19 cellular contexts compared by ENCODE assay signal in the genomic region with DNA sequence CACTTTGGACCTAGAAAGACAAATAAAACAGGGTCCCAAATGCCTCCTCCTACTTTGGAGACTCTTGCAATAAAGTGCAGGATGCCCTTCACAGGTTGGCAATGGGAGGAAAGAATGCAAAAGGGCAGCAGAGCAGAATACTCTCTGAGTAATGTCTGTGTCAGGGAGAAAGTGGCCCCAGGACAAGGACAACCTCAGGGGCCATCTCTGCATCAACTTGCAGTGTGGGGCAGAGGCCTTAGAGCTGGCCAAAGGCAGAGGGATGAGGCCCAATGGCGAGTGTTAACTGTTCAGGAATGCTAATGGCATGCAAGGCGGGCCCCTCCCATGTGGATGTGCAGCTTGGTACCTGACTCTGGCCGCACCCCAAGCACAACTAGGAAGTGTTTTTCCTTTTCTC. TPM values are rescaled to one million over a fixed set of nuclear protein-coding genes. Genes with fewer than 3 reads are reported as not detected.
DNase-seq lines count a peak whose midpoint lies in the region; ATAC-seq, FAIRE-seq and TF ChIP-seq lines count a peak whose summit lies in the region.
"Had no signal": no experiment of that assay in that cellular context is flagged by ENCODE, and none has a peak within 500 bp of the region (broad histone marks: within the 10 kb centered on the region; RNA-seq: fewer than 3 reads in every experiment).

No MANE protein-coding gene starts in this region.

- FAIRE-seq in HTR-8/SVneo (lab: Jason Lieb, UNC): peak; percentile 83
- FAIRE-seq: HepG2 had no signal

- H3K36me3 Mint-ChIP-seq in CD4-positive, alpha-beta memory T cell: no peaks in the 10 kb centered on the region
- H3K36me3 Mint-ChIP-seq: activated CD4-positive, alpha-beta memory T cell treated with anti-CD3 and anti-CD28 coated beads for 36 hours had no signal

- H3K27me3 ChIP-seq in brain microvascular endothelial cell (replicated peaks): no peaks in the 10 kb centered on the region
- no peaks in the 10 kb centered on the region for H3K27me3 ChIP-seq in CD4-positive, alpha-beta memory T cell (ENCODE audit: insufficient read depth, low read length)
- H3K27me3 ChIP-seq: gastrocnemius medialis, Peyer's patch had no signal

- H3K4me1 ChIP-seq in CD4-positive, alpha-beta memory T cell (ENCODE audit: insufficient read depth, low read length): no peaks in the 10 kb centered on the region
- H3K4me1 ChIP-seq: gastrocnemius medialis, Peyer's patch had no signal

- CTCF ChIA-PET in CD4-positive, alpha-beta memory T cell (lab: Charles Lee; ENCODE audit: partially characterized antibody): no interaction called here

- H3K4me3 ChIP-seq in brain microvascular endothelial cell (ENCODE audit: low read depth, low read length): no peak overlapping the region
- H3K4me3 ChIP-seq in CD4-positive, alpha-beta memory T cell (ENCODE audit: low read length in 2 of 2): no peak overlapping the region
- H3K4me3 ChIP-seq: gastrocnemius medialis, Peyer's patch had no signal

- TF ChIP-seq CTCF in brain microvascular endothelial cell (IDR thresholded peaks at IDR 0.05; ENCODE audit: low read depth, low read length, missing control alignments) (no peak), GM10266 (IDR thresholded peaks at IDR 0.05; ENCODE audit: control insufficient read depth, insufficient read depth, low read depth, missing control alignments) (no peak)

- H3K36me3 ChIP-seq in brain microvascular endothelial cell (replicated peaks): no peaks in the 10 kb centered on the region
- H3K36me3 ChIP-seq in CD4-positive, alpha-beta memory T cell (ENCODE audit: insufficient read depth, low read length): no peaks in the 10 kb centered on the region
- H3K36me3 ChIP-seq: gastrocnemius medialis, Peyer's patch had no signal

- ATAC-seq in HG02798 (IDR thresholded peaks at IDR 0.05; ENCODE audit: poor library complexity, unreplicated experiment): no peak
- no peak for ATAC-seq in HG02588 (IDR thresholded peaks at IDR 0.05; ENCODE audit: unreplicated experiment)
- ATAC-seq: activated T-cell treated with anti-CD3 and anti-CD28 coated beads, Interleukin-2, amount 50 U/mL, for 72 hours; gastrocnemius medialis; HepG2 had no signal

- DNase-seq in AG20443 (ENCODE audit: low spot score) (peak; percentile 65), HTR-8/SVneo (ENCODE audit: insufficient read length, low spot score) (peak; percentile 40), brain microvascular endothelial cell (peak; percentile 29), kidney tubule cell (ENCODE audit: low spot score) (peak; percentile 89), GM10266 (ENCODE audit: extremely low spot score) (no peak)
- no peak for DNase-seq in CD4-positive, alpha-beta memory T cell
- DNase-seq: ACHN; activated CD4-positive, alpha-beta memory T cell treated with anti-CD3 and anti-CD28 coated beads for 36 hours; activated T-cell treated with anti-CD3 and anti-CD28 coated beads, Interleukin-2, amount 50 U/mL, for 72 hours; gastrocnemius medialis; NCI-H1048; Peyer's patch had no signal

- no peaks in the 10 kb centered on the region for H3K4me1 Mint-ChIP-seq in CD4-positive, alpha-beta memory T cell
- H3K4me1 Mint-ChIP-seq: neural crest cell had no signal

- POLR2A ChIA-PET in CD4-positive, alpha-beta memory T cell (lab: Charles Lee; ENCODE audit: partially characterized antibody): no interaction called here

- no peak overlapping the region for H3K27ac ChIP-seq in brain microvascular endothelial cell
- no peak overlapping the region for H3K27ac ChIP-seq in CD4-positive, alpha-beta memory T cell (ENCODE audit: low read depth, low read length)
- H3K27ac ChIP-seq: gastrocnemius medialis, Peyer's patch had no signal

- H3K27ac Mint-ChIP-seq in CD4-positive, alpha-beta memory T cell: no peak overlapping the region
- H3K27ac Mint-ChIP-seq: activated CD4-positive, alpha-beta memory T cell treated with anti-CD3 and anti-CD28 coated beads for 36 hours; activated T-cell treated with anti-CD3 and anti-CD28 coated beads, Interleukin-2, amount 50 U/mL, for 72 hours; stimulated activated naive CD8-positive, alpha-beta T cell treated with anti-CD3 and anti-CD28 coated beads, Interleukin-15, Interleukin-2, amounts not matched to agents 100 ng/mL and 50 ng/mL, for 24 hours had no signal

- no peaks in the 10 kb centered on the region for H3K9me3 Mint-ChIP-seq in CD4-positive, alpha-beta memory T cell
- H3K9me3 Mint-ChIP-seq: activated CD4-positive, alpha-beta memory T cell treated with anti-CD3 and anti-CD28 coated beads for 36 hours; activated T-cell treated with anti-CD3 and anti-CD28 coated beads, Interleukin-2, amount 50 U/mL, for 72 hours; stimulated activated naive CD8-positive, alpha-beta T cell treated with anti-CD3 and anti-CD28 coated beads, Interleukin-15, Interleukin-2, amounts not matched to agents 100 ng/mL and 50 ng/mL, for 24 hours had no signal

- H3K9me3 ChIP-seq in CD4-positive, alpha-beta memory T cell (ENCODE audit: control insufficient read depth in 1 of 2, low read length in 2 of 2): no peaks in the 10 kb centered on the region
- H3K9me3 ChIP-seq: gastrocnemius medialis, Peyer's patch had no signal

- in situ Hi-C loops in brain microvascular endothelial cell (cut with HindIII; ENCODE audit: low pct_ligation_motif_present, low sequenced_read_pairs): no loop called here

- no peak overlapping the region for H3K4me3 Mint-ChIP-seq in CD4-positive, alpha-beta memory T cell
- H3K4me3 Mint-ChIP-seq: activated CD4-positive, alpha-beta memory T cell treated with anti-CD3 and anti-CD28 coated beads for 36 hours; activated T-cell treated with anti-CD3 and anti-CD28 coated beads, Interleukin-2, amount 50 U/mL, for 72 hours; neural crest cell; stimulated activated naive CD8-positive, alpha-beta T cell treated with anti-CD3 and anti-CD28 coated beads, Interleukin-15, Interleukin-2, amounts not matched to agents 100 ng/mL and 50 ng/mL, for 24 hours had no signal

- peaks cover 8 to 10% of the 10 kb centered on the region in 2 donors for H3K27me3 Mint-ChIP-seq in CD4-positive, alpha-beta memory T cell

- intact Hi-C loops in CD4-positive, alpha-beta memory T cell (cut with micrococcal nuclease): no loop called here

RNA-seq across cellular contexts. Expression of a gene that starts 8.4 kb away (rescaled TPM):
- total RNA-seq in CD4-positive, alpha-beta memory T cell: not detected
- polyA plus RNA-seq in CD4-positive, alpha-beta memory T cell: not detected
- total RNA-seq: activated CD4-positive, alpha-beta memory T cell treated with anti-CD3 and anti-CD28 coated beads for 36 hours; activated T-cell treated with anti-CD3 and anti-CD28 coated beads, Interleukin-2, amount 50 U/mL, for 72 hours; gastrocnemius medialis; H4; HepG2; lung microvascular endothelial cell; neural crest cell; Peyer's patch had no signal
- polyA plus RNA-seq: HepG2 had no signal

RNA-seq across cellular contexts. Expression of a gene that starts 35.8 kb away (rescaled TPM):
- total RNA-seq in CD4-positive, alpha-beta memory T cell: not detected
- polyA plus RNA-seq in CD4-positive, alpha-beta memory T cell: not detected
- total RNA-seq: activated CD4-positive, alpha-beta memory T cell treated with anti-CD3 and anti-CD28 coated beads for 36 hours; activated T-cell treated with anti-CD3 and anti-CD28 coated beads, Interleukin-2, amount 50 U/mL, for 72 hours; gastrocnemius medialis; H4; HepG2; lung microvascular endothelial cell; neural crest cell; Peyer's patch had no signal
- polyA plus RNA-seq: HepG2 had no signal

RNA-seq across cellular contexts. Expression of a gene that starts 58.9 kb away (rescaled TPM):
- total RNA-seq in CD4-positive, alpha-beta memory T cell: 10 to 100 TPM; 15.9 to 18.1 TPM
- polyA plus RNA-seq in CD4-positive, alpha-beta memory T cell: 1 to 10 TPM; 5.9 to 8.6 TPM

Comparison
In these comparisons a context has a peak if more than half of its experiments do, and no peak if none do; other contexts are left out.
1. DNase-seq: peak in AG20443 (single experiment), HTR-8/SVneo (single experiment), brain microvascular endothelial cell (single experiment) and kidney tubule cell (single experiment); none in GM10266 (single experiment) and CD4-positive, alpha-beta memory T cell (0 of 5).